In the genomic region with DNA sequence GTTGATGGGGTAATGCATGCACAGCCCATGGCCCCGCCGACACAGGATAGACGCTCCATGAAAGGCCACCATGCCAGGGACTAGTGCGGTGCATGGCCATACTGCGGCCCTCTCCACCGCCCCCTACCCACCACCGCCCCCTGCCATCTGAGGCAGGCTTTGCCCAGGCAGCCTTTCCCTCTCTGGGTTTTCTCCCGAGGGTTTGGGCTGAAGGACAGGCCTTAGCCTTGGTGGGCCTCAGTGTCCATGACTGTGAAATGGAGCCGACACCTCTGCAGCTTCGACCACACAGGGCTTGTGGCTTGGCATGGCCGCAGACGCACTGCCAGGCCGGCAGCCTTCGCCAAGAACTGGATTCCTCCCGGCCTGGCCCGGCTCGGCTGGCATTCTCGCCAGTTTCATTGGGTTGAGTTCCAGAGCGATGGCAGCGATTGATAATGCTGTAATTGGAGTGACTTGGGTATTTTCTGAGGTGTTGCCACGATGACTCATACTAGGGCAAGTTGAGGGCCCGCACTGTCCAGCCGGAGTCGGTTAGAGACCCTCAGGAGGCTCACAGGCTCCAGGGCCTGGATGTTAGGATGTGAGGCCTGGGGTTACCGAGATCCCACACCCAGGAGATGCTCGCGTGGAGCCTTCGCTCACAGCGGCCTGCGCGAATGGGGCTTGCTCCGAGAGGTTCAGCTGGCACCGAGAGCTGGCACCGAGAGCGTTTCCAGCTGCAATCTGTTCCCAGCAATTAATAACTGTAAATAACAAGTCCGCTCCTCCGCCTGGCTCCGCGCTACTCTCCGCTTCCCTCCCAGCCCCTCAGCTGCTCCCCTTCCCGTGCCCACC, we compare ENCODE assay signal across 1 cellular context.
TF ChIP-seq lines count a peak whose summit lies in the region.

No MANE protein-coding gene starts in this region.

TF ChIP-seq in HCT116, 20 proteins besides CTCF, POLR2A, EP300 and RAD21 (continued from another document):
- TF ChIP-seq POLR2AphosphoS5 (IDR thresholded peaks at IDR 0.05; ENCODE audit: low read depth, low read length) (no peak), SP1 (IDR thresholded peaks at IDR 0.05; ENCODE audit: low read depth) (no peak), EZH2 (IDR thresholded peaks at IDR 0.05) (no peak), FOSL1 (IDR thresholded peaks at IDR 0.05; ENCODE audit: low read depth) (no peak), ZFX (IDR thresholded peaks at IDR 0.05) (no peak), CEBPB (IDR thresholded peaks at IDR 0.05; ENCODE audit: low read depth) (no peak), SIN3A (IDR thresholded peaks at IDR 0.05; ENCODE audit: low read depth) (no peak), TCF7L2 (IDR thresholded peaks at IDR 0.05; ENCODE audit: borderline replicate concordance, extremely low read depth, insufficient read depth, insufficient read length) (no peak), EGR1 (IDR thresholded peaks at IDR 0.05; ENCODE audit: low read depth) (no peak), EZH2phosphoT487 (IDR thresholded peaks at IDR 0.05; ENCODE audit: borderline replicate concordance) (no peak), CBX3 (IDR thresholded peaks at IDR 0.05; ENCODE audit: low read depth) (no peak), YY1 (IDR thresholded peaks at IDR 0.05; ENCODE audit: extremely low read depth, insufficient replicate concordance, low read depth, low read length) (no peak)
- TF ChIP-seq, protein P1, sequence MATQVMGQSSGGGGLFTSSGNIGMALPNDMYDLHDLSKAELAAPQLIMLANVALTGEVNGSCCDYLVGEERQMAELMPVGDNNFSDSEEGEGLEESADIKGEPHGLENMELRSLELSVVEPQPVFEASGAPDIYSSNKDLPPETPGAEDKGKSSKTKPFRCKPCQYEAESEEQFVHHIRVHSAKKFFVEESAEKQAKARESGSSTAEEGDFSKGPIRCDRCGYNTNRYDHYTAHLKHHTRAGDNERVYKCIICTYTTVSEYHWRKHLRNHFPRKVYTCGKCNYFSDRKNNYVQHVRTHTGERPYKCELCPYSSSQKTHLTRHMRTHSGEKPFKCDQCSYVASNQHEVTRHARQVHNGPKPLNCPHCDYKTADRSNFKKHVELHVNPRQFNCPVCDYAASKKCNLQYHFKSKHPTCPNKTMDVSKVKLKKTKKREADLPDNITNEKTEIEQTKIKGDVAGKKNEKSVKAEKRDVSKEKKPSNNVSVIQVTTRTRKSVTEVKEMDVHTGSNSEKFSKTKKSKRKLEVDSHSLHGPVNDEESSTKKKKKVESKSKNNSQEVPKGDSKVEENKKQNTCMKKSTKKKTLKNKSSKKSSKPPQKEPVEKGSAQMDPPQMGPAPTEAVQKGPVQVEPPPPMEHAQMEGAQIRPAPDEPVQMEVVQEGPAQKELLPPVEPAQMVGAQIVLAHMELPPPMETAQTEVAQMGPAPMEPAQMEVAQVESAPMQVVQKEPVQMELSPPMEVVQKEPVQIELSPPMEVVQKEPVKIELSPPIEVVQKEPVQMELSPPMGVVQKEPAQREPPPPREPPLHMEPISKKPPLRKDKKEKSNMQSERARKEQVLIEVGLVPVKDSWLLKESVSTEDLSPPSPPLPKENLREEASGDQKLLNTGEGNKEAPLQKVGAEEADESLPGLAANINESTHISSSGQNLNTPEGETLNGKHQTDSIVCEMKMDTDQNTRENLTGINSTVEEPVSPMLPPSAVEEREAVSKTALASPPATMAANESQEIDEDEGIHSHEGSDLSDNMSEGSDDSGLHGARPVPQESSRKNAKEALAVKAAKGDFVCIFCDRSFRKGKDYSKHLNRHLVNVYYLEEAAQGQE (IDR thresholded peaks at IDR 0.05; ENCODE audit: low read depth): no peak
- TF ChIP-seq, protein P2, sequence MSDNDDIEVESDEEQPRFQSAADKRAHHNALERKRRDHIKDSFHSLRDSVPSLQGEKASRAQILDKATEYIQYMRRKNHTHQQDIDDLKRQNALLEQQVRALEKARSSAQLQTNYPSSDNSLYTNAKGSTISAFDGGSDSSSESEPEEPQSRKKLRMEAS (IDR thresholded peaks at IDR 0.05): no peak
- TF ChIP-seq, protein P3, sequence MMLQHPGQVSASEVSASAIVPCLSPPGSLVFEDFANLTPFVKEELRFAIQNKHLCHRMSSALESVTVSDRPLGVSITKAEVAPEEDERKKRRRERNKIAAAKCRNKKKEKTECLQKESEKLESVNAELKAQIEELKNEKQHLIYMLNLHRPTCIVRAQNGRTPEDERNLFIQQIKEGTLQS (IDR thresholded peaks at IDR 0.05): no peak
